In genomic region chr15:67884009-67884408, GRCh38 we compare ENCODE assay signal across 8 cellular contexts. TPM values are rescaled to one million over a fixed set of nuclear protein-coding genes. Genes with fewer than 3 reads are reported as not detected.
DNase-seq lines count a peak whose midpoint lies in the region; ATAC-seq and TF ChIP-seq lines count a peak whose summit lies in the region.
"Had no signal": no experiment of that assay in that cellular context is flagged by ENCODE, and none has a peak within 500 bp of the region (broad histone marks: within the 10 kb centered on the region; RNA-seq: fewer than 3 reads in every experiment).

No MANE protein-coding gene starts in this region.

- H3K27me3 Mint-ChIP-seq in HFFc6 (ENCODE audit: insufficient read depth): peaks cover 16% of the 10 kb centered on the region

- H3K27ac ChIP-seq in VCaP: peak overlapping the region; percentile 90
- H3K27ac ChIP-seq in skin epidermis: peak overlapping the region in 14 of 21 experiments; percentile 16 to 83 (median 70)

- H3K4me1 Mint-ChIP-seq in HFFc6 (ENCODE audit: low read depth): peaks cover 29% of the 10 kb centered on the region

- no peak for ATAC-seq in GM19455 (IDR thresholded peaks at IDR 0.05; ENCODE audit: unreplicated experiment)

- H3K27ac Mint-ChIP-seq in HFFc6: no peak overlapping the region; the same call in 1 of the 2 replicates

- H3K4me3 Mint-ChIP-seq in HFFc6: peak overlapping the region; percentile 85

- H3K4me3 ChIP-seq in iPS-11a (ENCODE audit: low read depth, low read length) (peak overlapping the region; percentile 28), skin epidermis (peak overlapping the region in 1 of 7 experiments; percentile 39)

- TF ChIP-seq CTCF in HFFc6 (IDR thresholded peaks at IDR 0.05) (no peak), VCaP (conservative IDR thresholded peaks at IDR 0.05) (no peak)

- no peaks in the 10 kb centered on the region for H3K36me3 Mint-ChIP-seq in HFFc6 (ENCODE audit: low read depth)

- H3K9me3 Mint-ChIP-seq in HFFc6: no peaks in the 10 kb centered on the region

- no peak for DNase-seq in HFFc6
- no peak for DNase-seq in NCI-H748 treated with DMSO at 0.1 percent for 48 hours (lab: John Stamatoyannopoulos, UW)
- no peak for DNase-seq in effector CD8-positive, alpha-beta T cell (lab: John Stamatoyannopoulos, UW)

RNA-seq across cellular contexts. Expression of gene RNU6-1, which starts 44.2 kb away (rescaled TPM):
- total RNA-seq in HFFc6 (2021; fragmentation: NEBNext Ultra II Directional; extraction: Animal tissue kit (Norgen Biotek cat#: 25700)): not detected
- total RNA-seq: bronchial epithelial cell had no signal

RNA-seq across cellular contexts. Expression of gene SKOR1, which starts 58.7 kb away (rescaled TPM):
- under 1 TPM in 5 of 6 experiments, not detected in 1; 0.05 to 0.13 (median 0.09) TPM for total RNA-seq in HFFc6 (2021; fragmentation: NEBNext Ultra II Directional; extraction: Animal tissue kit (Norgen Biotek cat#: 25700))
